In genomic region chr2:167289651-167290410, GRCh38 we compare ENCODE assay signal across 21 cellular contexts. TPM values are rescaled to one million over a fixed set of nuclear protein-coding genes. Genes with fewer than 3 reads are reported as not detected.
DNase-seq lines count a peak whose midpoint lies in the region; ATAC-seq, FAIRE-seq and TF ChIP-seq lines count a peak whose summit lies in the region.
"Had no signal": no experiment of that assay in that cellular context is flagged by ENCODE, and none has a peak within 500 bp of the region (broad histone marks: within the 10 kb centered on the region; RNA-seq: fewer than 3 reads in every experiment).

No MANE protein-coding gene starts in this region.

- no peaks in the 10 kb centered on the region for H3K79me2 ChIP-seq in SK-N-SH (ENCODE audit: insufficient read depth)
- H3K79me2 ChIP-seq in H1 (ENCODE audit: control insufficient read depth in 1 of 2, insufficient read depth in 2 of 2, low read length in 2 of 2): peaks cover 7 to 16% of the 10 kb centered on the region in 2 experiments; a peak in 3 of 4 replicates

- H3K9me3 ChIP-seq in SK-N-SH (no peaks in the 10 kb centered on the region), H1 (ENCODE audit: insufficient read depth in 2 of 2, low read depth in 1 of 2, low read length in 1 of 2) (no peaks in the 10 kb centered on the region)
- H3K9me3 ChIP-seq: BLaER1 treated with 17β-estradiol and CSF1 and Interleukin-3, amounts not matched to agents 10 nM and 100 nM; SJSA1 had no signal

- TF ChIP-seq EP300 in SK-N-SH (IDR thresholded peaks at IDR 0.05; ENCODE audit: borderline replicate concordance in 1 of 2, low read depth in 1 of 2, low read length in 1 of 2) (no peak), H1 (IDR thresholded peaks at IDR 0.05; ENCODE audit: borderline replicate concordance in 1 of 2, low read depth in 2 of 2, low read length in 2 of 2) (no peak)

- H3K27me3 ChIP-seq in SK-N-SH (ENCODE audit: insufficient read depth): peaks cover 8% of the 10 kb centered on the region; the same call in 1 of the 2 replicates
- no peaks in the 10 kb centered on the region for H3K27me3 ChIP-seq in H1 (replicated peaks in 1 of 4; ENCODE audit: control insufficient read depth in 3 of 4, extremely low read depth in 1 of 4, insufficient read depth in 3 of 4, low read length in 3 of 4)

- no peak overlapping the region for H3K9ac ChIP-seq in SK-N-SH
- no peak overlapping the region for H3K9ac ChIP-seq in H1 (replicated peaks in 1 of 4; ENCODE audit: extremely low read depth in 1 of 4, low read depth in 3 of 4, low read length in 3 of 4)
- H3K9ac ChIP-seq: BLaER1 treated with 17β-estradiol and CSF1 and Interleukin-3, amounts not matched to agents 10 nM and 100 nM; GM23248 had no signal

- H2BK20ac ChIP-seq in H1 (ENCODE audit: low read length): no peak overlapping the region

- H3K36me3 ChIP-seq in SK-N-SH (replicated peaks in 1 of 2; ENCODE audit: control insufficient read depth in 1 of 2, insufficient read depth in 2 of 2, low read length in 1 of 2): no peaks in the 10 kb centered on the region
- H3K36me3 ChIP-seq in H1 (ENCODE audit: control insufficient read depth in 2 of 4, insufficient read depth in 4 of 4, low read length in 3 of 4): no peaks in the 10 kb centered on the region
- H3K36me3 ChIP-seq: BLaER1 treated with 17β-estradiol and CSF1 and Interleukin-3, amounts not matched to agents 10 nM and 100 nM had no signal

- POLR2A ChIA-PET in SK-N-SH (lab: Yijun Ruan, JAX): no interaction called here
- POLR2A ChIA-PET in H1 (lab: Charles Lee; ENCODE audit: partially characterized antibody): no interaction called here

- no peak overlapping the region for H3K18ac ChIP-seq in H1 (ENCODE audit: extremely low read depth, low read length)

- H3K4me1 ChIP-seq in SK-N-SH (ENCODE audit: control insufficient read depth in 1 of 2, insufficient read depth in 2 of 2, low read depth in 1 of 2, low read length in 1 of 2) (peaks cover 0 to 14% of the 10 kb centered on the region in 2 experiments; a peak in 2 of 4 replicates), H1 (replicated peaks in 1 of 4; ENCODE audit: control insufficient read depth in 3 of 4, insufficient read depth in 4 of 4, low read length in 3 of 4) (peaks cover 0 to 3% (median 2%) of the 10 kb centered on the region in 4 experiments; a peak in 5 of 7 replicates)

- TF ChIP-seq CTCF in SK-N-SH (IDR thresholded peaks at IDR 0.05) (no peak), H1 (IDR thresholded peaks at IDR 0.05; ENCODE audit: control extremely low read depth in 1 of 3, insufficient read depth in 1 of 3, low read depth in 1 of 3, low read length in 3 of 3) (no peak)

- no peak overlapping the region for H4K5ac ChIP-seq in H1 (ENCODE audit: insufficient read length, low read depth, low read length)

- no peak overlapping the region for H3K14ac ChIP-seq in H1 (ENCODE audit: insufficient read length)

- no peak for FAIRE-seq in H1 (lab: Jason Lieb, UNC)
- FAIRE-seq: GM12878, GM18507, HepG2 had no signal

- CTCF ChIA-PET in SK-N-SH (lab: Yijun Ruan, JAX) (interaction anchor here (0.9 to 1.6 kb wide), 2 partner anchors 14 to 750 kb away, joined by 4 to 5 read pairs; no protein-coding TSS in a partner anchor), H1 (lab: Charles Lee; ENCODE audit: partially characterized antibody) (interaction anchor here (1.0 kb wide), 1 partner anchor 10 kb away, joined by 4 read pairs; no protein-coding TSS in a partner anchor)

- H3F3A ChIP-seq in SK-N-SH (replicated peaks; ENCODE audit: insufficient read depth): peaks cover 3% of the 10 kb centered on the region

- no peak for ATAC-seq in SK-N-SH treated with all-trans-retinoic acid at 6 μM for 48 hours
- ATAC-seq: GM12878, HepG2 had no signal

- H4K8ac ChIP-seq in H1 (ENCODE audit: extremely low read depth, insufficient read depth, low read length): no peak overlapping the region

- WGBS in SK-N-SH (ENCODE audit: low lambda C conversion rate): 27% methylated on average over 1 of the region's 1 CpG
- WGBS in H1 (ENCODE audit: extremely low coverage in 1 of 2, insufficient coverage in 1 of 2, insufficient read length in 1 of 2, insufficient replicate concordance in 2 of 2, low coverage in 1 of 2, low lambda C conversion rate in 2 of 2, missing lambda C conversion rate in 1 of 2), 2 experiments: 100% methylated on average over 1 of the region's 1 CpG; no CpG with 5 or more reads in 1 of the 2 experiments

- no peak overlapping the region for H3K23ac ChIP-seq in H1 (ENCODE audit: insufficient read length)

- no peak overlapping the region for H2BK12ac ChIP-seq in H1 (ENCODE audit: low read depth, low read length)

- no peak overlapping the region for H3K56ac ChIP-seq in H1 (replicated peaks; ENCODE audit: insufficient read length, low read depth, low read length)

- H2BK120ac ChIP-seq in H1 (replicated peaks; ENCODE audit: low read depth, low read length): no peak overlapping the region

- no peak overlapping the region for H2AK5ac ChIP-seq in H1 (ENCODE audit: low read depth, low read length)

- no peak overlapping the region for H3K4ac ChIP-seq in H1 (replicated peaks; ENCODE audit: insufficient read length, low read depth, low read length)

- no peaks in the 10 kb centered on the region for H3K79me1 ChIP-seq in H1 (ENCODE audit: low read depth, low read length)

- no peak overlapping the region for H3K4me2 ChIP-seq in SK-N-SH
- H3K4me2 ChIP-seq in H1 (ENCODE audit: insufficient read depth in 1 of 2, low read depth in 2 of 2, low read length in 2 of 2): no peak overlapping the region
- H3K4me2 ChIP-seq: BLaER1 treated with 17β-estradiol and CSF1 and Interleukin-3, amounts not matched to agents 10 nM and 100 nM had no signal

- H3K27ac ChIP-seq in SK-N-SH (ENCODE audit: low read depth in 2 of 2, low read length in 1 of 2) (no peak overlapping the region), H1 (ENCODE audit: low read depth, low read length) (no peak overlapping the region)
- H3K27ac ChIP-seq: 22Rv1; BLaER1 treated with 17β-estradiol and CSF1 and Interleukin-3, amounts not matched to agents 10 nM and 100 nM; GM23248; RWPE1; SJSA1 had no signal

- peaks cover 16% of the 10 kb centered on the region for H3K23me2 ChIP-seq in H1 (ENCODE audit: low read depth, low read length)

- H3K9me2 ChIP-seq in SK-N-SH: 0 out of 2 replicates have a peak, but pooled peaks cover 3% of the 10 kb centered on the region

- TF ChIP-seq RAD21 in SK-N-SH (IDR thresholded peaks at IDR 0.05; ENCODE audit: low read length): no peak
- TF ChIP-seq RAD21 in H1 (IDR thresholded peaks at IDR 0.05 in 1 of 2, conservative IDR thresholded peaks at IDR 0.05 in 1 of 2; ENCODE audit: low read depth in 2 of 2, low read length in 2 of 2): no peak

- no peaks in the 10 kb centered on the region for H4K20me1 ChIP-seq in SK-N-SH (ENCODE audit: insufficient read depth)
- H4K20me1 ChIP-seq in H1 (replicated peaks in 1 of 2; ENCODE audit: control insufficient read depth in 1 of 2, insufficient read depth in 2 of 2, low read length in 2 of 2): peaks cover 6 to 8% of the 10 kb centered on the region in 2 experiments

- H2BK5ac ChIP-seq in H1 (ENCODE audit: low read depth, low read length): no peak overlapping the region

- no peak for DNase-seq in SK-N-SH
- no peak for DNase-seq in H1 (ENCODE audit: low read depth in 1 of 2, low spot score in 2 of 2)
- no peak for DNase-seq in DMS53 (lab: John Stamatoyannopoulos, UW)
- no peak for DNase-seq in activated naive CD4-positive, alpha-beta T cell treated with anti-CD3 and anti-CD28 coated beads, Interleukin-2, amount 50 U/mL, for 16 hours
- no peak for DNase-seq in GDM1 (lab: John Stamatoyannopoulos, UW)
- DNase-seq in SIG-M5 treated with dmso at 0.1 percent for 504 hours (lab: John Stamatoyannopoulos, UW; ENCODE audit: unreplicated experiment): no peak
- DNase-seq: DMS153, GM23248, HFFc6, MM.1S, NCI-H2029, NCI-H510A treated with DMSO at 0.1 percent for 48 hours had no signal

- H4K91ac ChIP-seq in H1 (replicated peaks; ENCODE audit: insufficient read length, low read length): no peak overlapping the region

- TF ChIP-seq POLR2A in H1 (IDR thresholded peaks at IDR 0.05; ENCODE audit: control extremely low read depth in 1 of 2, low read depth in 2 of 2, low read length in 2 of 2): no peak

- H2BK15ac ChIP-seq in H1 (ENCODE audit: low read length): no peak overlapping the region

- H2AFZ ChIP-seq in SK-N-SH (ENCODE audit: low read depth) (no peak overlapping the region), H1 (ENCODE audit: low read length) (no peak overlapping the region)
- H2AFZ ChIP-seq: GM23248 had no signal

- H3K4me3 ChIP-seq in SK-N-SH (ENCODE audit: low read depth in 2 of 2, low read length in 1 of 2) (no peak overlapping the region), H1 (ENCODE audit: extremely low read depth in 1 of 4, insufficient read depth in 2 of 4, low read depth in 3 of 4, low read length in 4 of 4) (no peak overlapping the region)
- H3K4me3 ChIP-seq: BLaER1 treated with 17β-estradiol and CSF1 and Interleukin-3, amounts not matched to agents 10 nM and 100 nM; GM12878; GM23248; SJSA1 had no signal

TF ChIP-seq in SK-N-SH treated with all-trans-retinoic acid at 6 μM for 48 hours, 23 proteins besides CTCF, POLR2A, EP300 and RAD21 (continues in another document):
- TF ChIP-seq SNAI2 (CRISPR knock-in tag; IDR thresholded peaks at IDR 0.05): no peak
- no peak for TF ChIP-seq ARNTL (CRISPR knock-in tag; IDR thresholded peaks at IDR 0.05; ENCODE audit: borderline replicate concordance, low read depth)

TF ChIP-seq in SK-N-SH, 30 proteins besides CTCF, POLR2A, EP300 and RAD21 (continues in another document):
- no peak for TF ChIP-seq YY1 (IDR thresholded peaks at IDR 0.05; ENCODE audit: low read depth)

TF ChIP-seq in PFSK-1, 5 proteins besides CTCF, POLR2A, EP300 and RAD21:
- TF ChIP-seq FOXP2 (optimal IDR thresholded peaks at IDR 0.05; ENCODE audit: borderline replicate concordance, extremely low read depth, extremely low read length, insufficient read depth): no peak
- peak; percentile 65 for TF ChIP-seq POLR2AphosphoS5 (IDR thresholded peaks at IDR 0.05; ENCODE audit: low read depth, low read length)

TF ChIP-seq in H1, 55 proteins besides CTCF, POLR2A, EP300 and RAD21 (continues in another document):
- TF ChIP-seq TAF7 (optimal IDR thresholded peaks at IDR 0.05; ENCODE audit: borderline replicate concordance, low read depth, low read length): peak; percentile 25
- no peak for TF ChIP-seq HDAC6 (IDR thresholded peaks at IDR 0.05; ENCODE audit: low read depth, low read length)

RNA-seq across cellular contexts. Expression of gene B3GALT1, which starts 3.0 kb away (rescaled TPM):
- 0.15 and 0.19 TPM in 2 replicates for polyA plus RNA-seq in SK-N-SH (2012; rRNA removed)
- polyA plus RNA-seq in SK-N-SH (2012; cell fraction: cytosol; rRNA removed): 0.21 and 0.22 TPM in 2 replicates
- 0.14 and 0.25 TPM in 2 replicates for polyA plus RNA-seq in SK-N-SH (2012; cell fraction: nucleus; rRNA removed)
- 0.60 TPM for polyA plus RNA-seq in PFSK-1 (2012; ENCODE audit: insufficient read length, low read depth)
- total RNA-seq in H1 (2021; fragmentation: NEBNext Ultra II Directional; extraction: Animal tissue kit (Norgen Biotek cat#: 25700)): 27.4 and 29.5 TPM in 2 replicates
- polyA plus RNA-seq in H1 (2011; rRNA removed): 5.4 and 8.7 TPM in 2 replicates
- 6.5 TPM for polyA plus RNA-seq in H1 (2011; cell fraction: cytosol; rRNA removed)
- 6.7 TPM for polyA plus RNA-seq in H1 (2011; cell fraction: nucleus; rRNA removed)
- polyA plus RNA-seq in H1 (2012, experiment 1 of 2): 6.4 to 12.7 TPM (median 8.5 TPM) in 4 replicates
- 0.97 TPM for polyA plus RNA-seq in H1 (2012, experiment 2 of 2)
- polyA plus RNA-seq in H1 (2013, experiment 1 of 2): 19.9 TPM
- 22.3 TPM for polyA plus RNA-seq in H1 (2013, experiment 2 of 2)
- polyA minus RNA-seq in H1 (2011; rRNA and poly(A)+ RNA removed): 34.7 and 43.2 TPM in 2 replicates
- 16.7 TPM for polyA minus RNA-seq in H1 (2011; cell fraction: cytosol; rRNA and poly(A)+ RNA removed)
- 32.1 TPM for polyA minus RNA-seq in H1 (2011; cell fraction: nucleus; rRNA and poly(A)+ RNA removed)
- total RNA-seq: GM23248, HFFc6, SJSA1 had no signal
- polyA plus RNA-seq: GM12878, GM23248, HepG2 had no signal
